ENCODE assay signal across 8 cellular contexts in the genomic region with DNA sequence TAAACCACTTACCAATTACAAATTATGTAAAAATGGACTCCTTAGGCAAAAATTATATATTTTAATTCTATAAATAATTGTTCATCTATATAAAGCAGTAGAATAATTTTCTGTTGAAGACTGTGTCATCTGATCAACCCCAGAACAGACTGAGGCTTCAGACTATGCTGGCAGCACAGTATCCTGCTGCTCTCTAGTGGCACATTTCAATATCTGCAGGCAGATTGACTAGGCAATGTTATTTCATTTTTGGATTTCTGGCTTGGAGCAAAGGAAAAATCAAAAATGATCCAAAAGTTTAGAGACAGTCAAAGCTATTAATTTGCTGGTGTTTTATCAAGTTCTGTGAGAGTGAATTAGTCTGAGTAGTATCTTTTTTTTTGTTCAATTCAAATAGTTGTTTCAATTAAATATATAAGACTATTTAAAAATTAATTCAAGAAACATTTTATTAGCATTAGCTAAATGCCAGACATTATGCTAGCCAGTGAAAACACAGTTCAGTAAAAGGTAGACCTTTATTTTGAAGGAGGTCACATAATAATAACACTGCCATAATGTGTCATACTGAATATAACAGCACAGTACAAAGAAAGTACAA. TPM values are rescaled to one million over a fixed set of nuclear protein-coding genes. Genes with fewer than 3 reads are reported as not detected.
A peak's percentile ranks its signal among the peaks of the same experiment; 100 is the strongest.
DNase-seq lines count a peak whose midpoint lies in the region; ATAC-seq, FAIRE-seq and TF ChIP-seq lines count a peak whose summit lies in the region.

No MANE protein-coding gene starts in this region.

- H3K27ac Mint-ChIP-seq in astrocyte (ENCODE audit: unreplicated experiment) = no peak overlapping the region

- no peaks in the 10 kb centered on the region for H3K36me3 ChIP-seq in astrocyte (ENCODE audit: insufficient read depth, low read length)

- no peak overlapping the region for H3K4me2 ChIP-seq in astrocyte (ENCODE audit: low read length)

- H3K27ac ChIP-seq in astrocyte (ENCODE audit: low read depth, low read length) = no peak overlapping the region

- peak; percentile 92 for TF ChIP-seq CTCF in astrocyte (IDR thresholded peaks at IDR 0.05; ENCODE audit: insufficient read depth, low read depth, low read length)

- H4K20me1 ChIP-seq in astrocyte (ENCODE audit: insufficient read depth, low read length) = no peaks in the 10 kb centered on the region

- H3K27me3 Mint-ChIP-seq in astrocyte (ENCODE audit: low read depth, unreplicated experiment) = peaks cover 3% of the 10 kb centered on the region

- peaks cover 2% of the 10 kb centered on the region for H3K4me1 Mint-ChIP-seq in astrocyte (ENCODE audit: low read depth, unreplicated experiment)

- H3K27me3 ChIP-seq in astrocyte (ENCODE audit: insufficient read depth, low read length) = no peaks in the 10 kb centered on the region

- no peak for FAIRE-seq in astrocyte (lab: Jason Lieb, UNC)

- H3K9me3 Mint-ChIP-seq in astrocyte (ENCODE audit: unreplicated experiment) = peaks cover 4% of the 10 kb centered on the region

- H2AFZ ChIP-seq in astrocyte (ENCODE audit: low read depth, low read length) = no peak overlapping the region

- no peaks in the 10 kb centered on the region for H3K79me2 ChIP-seq in astrocyte (ENCODE audit: insufficient read depth, low read length)

- no peaks in the 10 kb centered on the region for H3K4me1 ChIP-seq in astrocyte (ENCODE audit: insufficient read depth, low read length)

- H3K36me3 Mint-ChIP-seq in astrocyte (ENCODE audit: low read depth, unreplicated experiment) = peaks cover 4% of the 10 kb centered on the region

- H3K4me3 ChIP-seq in astrocyte (ENCODE audit: insufficient read depth, low read depth, low read length) = no peak overlapping the region

- peak; percentile 26 for DNase-seq in COLO668 (lab: John Stamatoyannopoulos, UW; ENCODE audit: unreplicated experiment)
- DNase-seq in NCI-H69 (lab: John Stamatoyannopoulos, UW) = peak; percentile 70
- DNase-seq in astrocyte (ENCODE audit: low read depth) = peak; percentile 13
- DNase-seq in iris pigment epithelial cell (ENCODE audit: low read depth) = peak; percentile 65
- peak; percentile 1 to 4 for DNase-seq in stimulated activated CD8-positive, alpha-beta memory T cell treated with anti-CD3 and anti-CD28 coated beads, Interleukin-2, amount 100 ng/mL, for 1 hour (ENCODE audit: low read depth in 2 of 2)
- no peak for DNase-seq in middle frontal gyrus (ENCODE audit: extremely low spot score, low spot score)

- H3K9me3 ChIP-seq in astrocyte (ENCODE audit: insufficient read depth, low read depth, low read length) = no peaks in the 10 kb centered on the region

- no peak overlapping the region for H3K4me3 Mint-ChIP-seq in astrocyte (ENCODE audit: unreplicated experiment)

- ATAC-seq in GM18517 (IDR thresholded peaks at IDR 0.05; ENCODE audit: unreplicated experiment) (peak; percentile 84), HG02981 (IDR thresholded peaks at IDR 0.05; ENCODE audit: unreplicated experiment) (peak; percentile 87)

- H3K9ac ChIP-seq in astrocyte (ENCODE audit: low read length) = no peak overlapping the region

RNA-seq across cellular contexts. Expression of a gene that starts 21.3 kb away (rescaled TPM):
- 0.34 TPM in 1 of 2 replicates, not detected in the other for total RNA-seq in astrocyte

RNA-seq across cellular contexts. Expression of a gene that starts 49.6 kb away (rescaled TPM):
- not detected in 2 replicates for total RNA-seq in astrocyte
